8 cellular contexts compared by ENCODE assay signal in the genomic region with DNA sequence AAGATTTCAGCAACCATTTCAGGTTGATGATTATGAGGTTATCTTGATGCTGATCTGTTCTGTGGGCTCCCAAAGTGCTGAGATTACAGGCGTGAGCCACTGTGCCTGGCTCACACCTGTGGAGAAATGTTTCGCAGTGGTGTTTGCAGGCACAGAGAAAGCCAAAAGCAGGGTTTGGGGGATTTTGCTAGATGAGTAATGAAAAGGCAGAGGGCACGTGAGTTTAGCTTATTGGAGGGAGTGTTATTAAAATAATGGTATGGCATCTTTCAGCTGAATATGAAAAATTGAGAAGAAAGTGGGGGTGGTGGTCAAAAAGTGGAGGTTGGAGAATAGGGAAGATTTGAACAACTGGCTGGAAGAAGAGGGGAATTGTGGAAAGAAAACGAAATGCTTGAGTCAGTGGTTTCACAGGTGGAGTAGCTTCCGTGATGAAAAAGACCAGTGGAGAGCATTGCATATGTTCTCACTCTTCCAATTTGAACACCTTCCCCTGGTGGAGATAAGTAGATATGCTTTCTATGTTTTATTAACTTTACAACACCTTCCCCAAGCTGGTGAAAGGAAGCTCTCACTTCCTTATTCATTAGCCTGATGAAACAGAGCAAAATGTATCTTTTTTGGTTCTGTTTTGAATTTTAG. TPM values are rescaled to one million over a fixed set of nuclear protein-coding genes. Genes with fewer than 3 reads are reported as not detected.
DNase-seq lines count a peak whose midpoint lies in the region; ATAC-seq and TF ChIP-seq lines count a peak whose summit lies in the region.

No MANE protein-coding gene starts in this region.

- no peak overlapping the region for H3K4me3 ChIP-seq in tibial nerve
- no peak overlapping the region for H3K4me3 ChIP-seq in SJCRH30

- H3K27ac Mint-ChIP-seq in CD14-positive monocyte, result peak overlapping the region in 5 of 7 donors; percentile 52 to 83 (median 70)
- peak overlapping the region; percentile 91 for H3K27ac Mint-ChIP-seq in activated CD8-positive, alpha-beta T cell treated with anti-CD3 and anti-CD28 coated beads for 36 hours

- peak overlapping the region in 3 of 4 donors; percentile 34 to 80 (median 74) for H3K27ac ChIP-seq in tibial nerve
- H3K27ac ChIP-seq in caudate nucleus (ENCODE audit: low read depth, low read length), result no peak overlapping the region
- H3K27ac ChIP-seq in SJCRH30, result no peak overlapping the region

- H3K4me3 Mint-ChIP-seq in CD14-positive monocyte, result peak overlapping the region; percentile 79 to 84
- peak overlapping the region; percentile 75 for H3K4me3 Mint-ChIP-seq in activated CD8-positive, alpha-beta T cell treated with anti-CD3 and anti-CD28 coated beads for 36 hours

- TF ChIP-seq CTCF in CD14-positive monocyte (IDR thresholded peaks at IDR 0.05), result peak; percentile 30
- no peak for TF ChIP-seq CTCF in activated CD8-positive, alpha-beta T cell treated with anti-CD3 and anti-CD28 coated beads for 36 hours (IDR thresholded peaks at IDR 0.05)
- TF ChIP-seq CTCF in tibial nerve (IDR thresholded peaks at IDR 0.05), result no peak

- intact Hi-C loops in CD14-positive monocyte (cut with micrococcal nuclease), result loop anchor here in 1 of 2 donors (10.0 kb wide), 1 partner anchor 52 kb away; no protein-coding TSS in a partner anchor
- intact Hi-C loops in activated CD8-positive, alpha-beta T cell treated with anti-CD3 and anti-CD28 coated beads for 36 hours (cut with micrococcal nuclease), result loop anchor here (2.0 kb wide), 1 partner anchor 28 kb away; a partner anchor contains a TSS

- no peaks in the 10 kb centered on the region for H3K27me3 ChIP-seq in tibial nerve
- no peaks in the 10 kb centered on the region for H3K27me3 ChIP-seq in SJCRH30

- H3K4me1 Mint-ChIP-seq in CD14-positive monocyte, result peaks cover 38% of the 10 kb centered on the region
- H3K4me1 Mint-ChIP-seq in activated CD8-positive, alpha-beta T cell treated with anti-CD3 and anti-CD28 coated beads for 36 hours (ENCODE audit: low read depth), result peaks cover 37% of the 10 kb centered on the region

- no peak for DNase-seq in CD14-positive monocyte (ENCODE audit: low spot score)
- peak; percentile 59 for DNase-seq in activated CD8-positive, alpha-beta T cell treated with anti-CD3 and anti-CD28 coated beads for 36 hours
- DNase-seq in tibial nerve (ENCODE audit: low spot score in 2 of 2), result no peak
- DNase-seq in caudate nucleus (lab: John Stamatoyannopoulos, UW), result no peak
- DNase-seq in putamen (ENCODE audit: low spot score), result no peak
- no peak for DNase-seq in SJCRH30

- 85 to 86% methylated on average over 5 of the region's 5 CpGs for whole genome bisulfite sequencing in tibial nerve, 2 donors

- CTCF ChIA-PET in activated CD8-positive, alpha-beta T cell treated with anti-CD3 and anti-CD28 coated beads for 36 hours (lab: Charles Lee), result interaction anchor here (0.7 to 1.4 kb wide), 8 partner anchors 11 to 266 kb away, joined by 3 to 4 read pairs (median 3); no protein-coding TSS in a partner anchor

- TF ChIP-seq POLR2A in tibial nerve (IDR thresholded peaks at IDR 0.05), result no peak

- peak; percentile 44 for ATAC-seq in GM18909 (IDR thresholded peaks at IDR 0.05; ENCODE audit: poor library complexity, unreplicated experiment)
- ATAC-seq in HG03342 (IDR thresholded peaks at IDR 0.05; ENCODE audit: unreplicated experiment), result peak; percentile 50
- ATAC-seq in activated CD8-positive, alpha-beta T cell treated with anti-CD3 and anti-CD28 coated beads for 36 hours, result peak; percentile 56

- H3K36me3 ChIP-seq in tibial nerve (no peaks in the 10 kb centered on the region), SJCRH30 (no peaks in the 10 kb centered on the region)

- peaks cover 0 to 17% (median 0%) of the 10 kb centered on the region in 4 donors for H3K4me1 ChIP-seq in tibial nerve
- no peaks in the 10 kb centered on the region for H3K4me1 ChIP-seq in SJCRH30

- TF ChIP-seq EP300 in tibial nerve (IDR thresholded peaks at IDR 0.05), result no peak

- peaks cover 0 to 12% (median 2%) of the 10 kb centered on the region in 7 donors for H3K9me3 Mint-ChIP-seq in CD14-positive monocyte
- no peaks in the 10 kb centered on the region for H3K9me3 Mint-ChIP-seq in activated CD8-positive, alpha-beta T cell treated with anti-CD3 and anti-CD28 coated beads for 36 hours

- POLR2A ChIA-PET in activated CD8-positive, alpha-beta T cell treated with anti-CD3 and anti-CD28 coated beads for 36 hours (lab: Charles Lee), result interaction anchor here (0.8 to 1.1 kb wide), 3 partner anchors 28 to 572 kb away, joined by 3 to 4 read pairs (median 3); a partner anchor contains a TSS

- no peaks in the 10 kb centered on the region for H3K9me3 ChIP-seq in tibial nerve
- H3K9me3 ChIP-seq in SJCRH30 (replicated peaks), result no peaks in the 10 kb centered on the region

- peaks cover 3 to 22% (median 21%) of the 10 kb centered on the region in 3 donors for H3K27me3 Mint-ChIP-seq in CD14-positive monocyte (ENCODE audit: low read depth in 3 of 3)
- peaks cover 3% of the 10 kb centered on the region for H3K27me3 Mint-ChIP-seq in activated CD8-positive, alpha-beta T cell treated with anti-CD3 and anti-CD28 coated beads for 36 hours

- peaks cover 0 to 1% of the 10 kb centered on the region in 2 donors for H3K36me3 Mint-ChIP-seq in CD14-positive monocyte
- H3K36me3 Mint-ChIP-seq in activated CD8-positive, alpha-beta T cell treated with anti-CD3 and anti-CD28 coated beads for 36 hours (ENCODE audit: low read depth), result no peaks in the 10 kb centered on the region

RNA-seq across cellular contexts. Expression of a gene that starts 1.1 kb away (rescaled TPM):
- polyA plus RNA-seq in CD14-positive monocyte, result 10 to 100 TPM in 1 of 2 donors, 1 to 10 TPM in 1; 8.3 to 19.2 TPM
- 1 to 10 TPM; 2.5 to 2.8 TPM for total RNA-seq in activated CD8-positive, alpha-beta T cell treated with anti-CD3 and anti-CD28 coated beads for 36 hours
- total RNA-seq in tibial nerve, result 100 to 1,000 TPM in 1 of 4 donors, 10 to 100 TPM in 3; 35.6 to 106 (median 72.9) TPM
- total RNA-seq in SJCRH30 (2014; rRNA removed; shearing (Covaris generic)), result 3.4 and 3.6 TPM in 2 replicates

RNA-seq across cellular contexts. Expression of a gene that starts 27.2 kb away (rescaled TPM):
- under 1 TPM; 0.65 to 0.93 TPM for polyA plus RNA-seq in CD14-positive monocyte
- 1 to 10 TPM; 1.7 to 2.0 TPM for total RNA-seq in activated CD8-positive, alpha-beta T cell treated with anti-CD3 and anti-CD28 coated beads for 36 hours
- 10 to 100 TPM in 1 of 4 donors, 1 to 10 TPM in 3; 3.1 to 16.2 (median 4.6) TPM for total RNA-seq in tibial nerve
- 1.7 and 3.3 TPM in 2 replicates for total RNA-seq in SJCRH30 (2014; rRNA removed; shearing (Covaris generic))

Comparison
In these comparisons a context has a peak if more than half of its experiments do, and no peak if none do; other contexts are left out.
1. H3K27ac ChIP-seq: peak in tibial nerve (3 of 4); none in caudate nucleus (single experiment) and SJCRH30 (single experiment).
2. Peak in every context shown above with its lines, with median percentiles within 50 percentile points of each other: ATAC-seq.